ENCODE assay signal across 8 cellular contexts in genomic region chr3:190701096-190701532, GRCh38.
DNase-seq lines count a peak whose midpoint lies in the region; ATAC-seq and TF ChIP-seq lines count a peak whose summit lies in the region.

No MANE protein-coding gene starts in this region.

- H3K4me3 ChIP-seq in body of pancreas: no peak overlapping the region

- 9 to 15% methylated on average over 4 of the region's 4 CpGs for WGBS in body of pancreas, 2 donors

- peak; percentile 100 for ATAC-seq in body of pancreas
- ATAC-seq in HG02610 (IDR thresholded peaks at IDR 0.05; ENCODE audit: unreplicated experiment): no peak

- DNase-seq in CD14-positive monocyte (ENCODE audit: low spot score) (no peak), GM20000 (ENCODE audit: low spot score) (peak; percentile 2), NCI-H345 treated with DMSO at 0.1 percent for 48 hours (lab: John Stamatoyannopoulos, UW; ENCODE audit: unreplicated experiment) (peak; percentile 32), body of pancreas (peak; percentile 69 to 81 (median 76)), left kidney (ENCODE audit: low read depth, low spot score) (peak; percentile 72), NCI-H2029 (lab: John Stamatoyannopoulos, UW) (no peak)
- no peak for DNase-seq in activated CD8-positive, alpha-beta memory T cell treated with anti-CD3 and anti-CD28 coated beads, Interleukin-2, amount 50 U/mL, for 48 hours

- no peaks in the 10 kb centered on the region for H3K36me3 Mint-ChIP-seq in CD14-positive monocyte

- peaks cover 7% of the 10 kb centered on the region for H3K4me1 ChIP-seq in body of pancreas

- H3K9me3 Mint-ChIP-seq in CD14-positive monocyte: peaks cover 0 to 6% (median 0%) of the 10 kb centered on the region in 7 donors

- H3K27me3 Mint-ChIP-seq in CD14-positive monocyte (ENCODE audit: low read depth in 3 of 3): peaks cover 0 to 2% (median 0%) of the 10 kb centered on the region in 3 donors

- no peaks in the 10 kb centered on the region for H3K9me3 ChIP-seq in body of pancreas

- H3K36me3 ChIP-seq in body of pancreas (replicated peaks in 1 of 2; ENCODE audit: insufficient read depth in 1 of 2, low read depth in 2 of 2): no peaks in the 10 kb centered on the region

- no peaks in the 10 kb centered on the region for H3K27me3 ChIP-seq in body of pancreas

- H3K27ac ChIP-seq in body of pancreas: peak overlapping the region in 2 of 4 donors; percentile 2 to 29

- intact Hi-C loops in CD14-positive monocyte (cut with micrococcal nuclease) (no loop called here), body of pancreas (cut with DNase I) (no loop called here)

- no peak for TF ChIP-seq POLR2A in body of pancreas (IDR thresholded peaks at IDR 0.05)

- no peak overlapping the region for H3K4me3 Mint-ChIP-seq in CD14-positive monocyte

- H3K4me1 Mint-ChIP-seq in CD14-positive monocyte: peaks cover 4% of the 10 kb centered on the region

- no peak overlapping the region for H3K27ac Mint-ChIP-seq in CD14-positive monocyte

- TF ChIP-seq CTCF in CD14-positive monocyte (IDR thresholded peaks at IDR 0.05): peak; percentile 18
- TF ChIP-seq CTCF in GM20000 (IDR thresholded peaks at IDR 0.05; ENCODE audit: extremely low read depth, missing control alignments): peak; percentile 1
- TF ChIP-seq CTCF in body of pancreas (IDR thresholded peaks at IDR 0.05): peak; percentile 38 to 92 (median 88)

Comparison
In these comparisons a context has a peak if more than half of its experiments do, and no peak if none do; other contexts are left out.
1. DNase-seq: peak in GM20000 (single experiment), NCI-H345 treated with DMSO at 0.1 percent for 48 hours (single experiment), body of pancreas (4 of 4) and left kidney (single experiment); none in CD14-positive monocyte (single experiment), activated CD8-positive, alpha-beta memory T cell treated with anti-CD3 and anti-CD28 coated beads, Interleukin-2, amount 50 U/mL, for 48 hours (single experiment) and NCI-H2029 (single experiment).
2. CTCF ChIP-seq: peak in every context shown above with its lines; median percentile 88 in body of pancreas; 18 in CD14-positive monocyte; 1 in GM20000.